In the genomic region with DNA sequence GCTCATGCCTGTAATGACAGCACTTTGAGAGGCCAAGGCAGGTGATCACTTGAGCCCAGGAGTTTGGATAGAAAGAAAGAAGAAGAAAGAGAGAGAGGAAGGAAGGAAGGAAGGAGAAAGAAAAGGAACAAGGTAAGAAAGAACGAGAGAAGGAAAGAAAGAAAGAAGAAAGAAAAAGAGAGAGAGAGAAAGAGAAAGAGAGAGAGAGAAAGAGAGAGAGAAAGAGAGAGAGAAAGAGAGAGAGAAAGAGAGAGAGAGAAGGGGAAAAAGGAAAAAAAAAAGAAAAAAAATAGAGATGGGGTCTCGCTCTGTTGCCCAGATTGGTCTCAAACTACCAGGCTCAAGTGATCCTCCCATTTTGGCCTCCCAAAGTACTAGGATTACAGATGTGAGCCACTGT, we compare ENCODE assay signal across 34 cellular contexts.
"Had no signal": no experiment of that assay in that cellular context is flagged by ENCODE, and none has a peak within 500 bp of the region (broad histone marks: within the 10 kb centered on the region; RNA-seq: fewer than 3 reads in every experiment).

No MANE protein-coding gene starts in this region.

- H3K9me3 ChIP-seq: adrenal gland, ascending aorta, body of pancreas, breast epithelium had no signal

- DNase-seq: activated effector memory CD4-positive, alpha-beta T cell treated with anti-CD3 and anti-CD28 coated beads, Interleukin-2, amount 50 U/mL, for 16 hours; activated effector memory CD4-positive, alpha-beta T cell treated with Interleukin-2 at 50 U/mL for 16 hours; activated gamma-delta T cell; activated gamma-delta T cell treated with Interleukin-2 at 50 U/mL for 16 hours; activated naive CD4-positive, alpha-beta T cell; activated naive CD4-positive, alpha-beta T cell treated with anti-CD3 and anti-CD28 coated beads for 36 hours; activated naive CD4-positive, alpha-beta T cell treated with anti-CD3 and anti-CD28 coated beads, Interleukin-2, amount 10 ng/mL, durations not matched to agents 7 days and 5 days; activated naive CD4-positive, alpha-beta T cell treated with anti-CD3 and anti-CD28 coated beads, Interleukin-2, amount 50 U/mL, for 16 hours; activated naive CD4-positive, alpha-beta T cell treated with Interleukin-2 at 50 U/mL for 16 hours; activated naive CD8-positive, alpha-beta T cell treated with anti-CD3 and anti-CD28 coated beads for 36 hours; activated naive CD8-positive, alpha-beta T cell treated with anti-CD3 and anti-CD28 coated beads, Interleukin-2, amount 10 ng/mL, durations not matched to agents 7 days and 5 days; activated naive CD8-positive, alpha-beta T cell treated with anti-CD3 and anti-CD28 coated beads, Interleukin-2, amount 50 U/mL, for 24 hours; activated T-cell treated with anti-CD3 and anti-CD28 coated beads, Interleukin-2, amount 50 U/mL, for 1 hour; activated T-cell treated with anti-CD3 and anti-CD28 coated beads, Interleukin-2, amount 50 U/mL, for 24 hours; activated T-cell treated with anti-CD3 and anti-CD28 coated beads, Interleukin-2, amount 50 U/mL, for 4 hours; activated T-cell treated with anti-CD3 and anti-CD28 coated beads, Interleukin-2, amount 50 U/mL, for 48 hours; activated T-cell treated with anti-CD3 and anti-CD28 coated beads, Interleukin-2, amount 50 U/mL, for 72 hours; adrenal gland; amniotic stem cell; amygdala; anterior cingulate cortex; aorta; body of pancreas; brain microvascular endothelial cell; caudate nucleus; central memory CD4-positive, alpha-beta T cell; cerebellar nuclear complex had no signal

- H3K27me3 ChIP-seq: adrenal gland, ascending aorta, body of pancreas, brain microvascular endothelial cell, breast epithelium, cardiac muscle cell had no signal

- FAIRE-seq: astrocyte, bronchial epithelial cell had no signal

- H3K36me3 ChIP-seq: adrenal gland, ascending aorta, brain microvascular endothelial cell, breast epithelium, cardiac muscle cell had no signal

- ATAC-seq: activated naive CD4-positive, alpha-beta T cell treated with anti-CD3 and anti-CD28 coated beads, Interleukin-2, amount 50 U/mL, for 72 hours; activated naive CD8-positive, alpha-beta T cell treated with anti-CD3 and anti-CD28 coated beads, Interleukin-2, amount 50 U/mL, for 24 hours; activated T-cell treated with anti-CD3 and anti-CD28 coated beads, Interleukin-2, amount 50 U/mL, for 4 hours; activated T-cell treated with anti-CD3 and anti-CD28 coated beads, Interleukin-2, amount 50 U/mL, for 72 hours; activated T-helper 17 cell treated with anti-CD3 and anti-CD28 coated beads, Interleukin-2, amount 50 U/mL, for 72 hours; body of pancreas had no signal

- H3K4me1 ChIP-seq: ascending aorta, breast epithelium had no signal

- H3K27ac ChIP-seq: adrenal gland, ascending aorta, body of pancreas, brain microvascular endothelial cell, breast epithelium, cardiac muscle cell had no signal

- H3K4me3 ChIP-seq: adrenal gland, ascending aorta, body of pancreas, breast epithelium, cardiac muscle cell had no signal
